ENCODE assay signal across 10 cellular contexts in genomic region chr7:10706875-10707493, GRCh38.
DNase-seq lines count a peak whose midpoint lies in the region; ATAC-seq and TF ChIP-seq lines count a peak whose summit lies in the region.
"Had no signal": no experiment of that assay in that cellular context is flagged by ENCODE, and none has a peak within 500 bp of the region (broad histone marks: within the 10 kb centered on the region; RNA-seq: fewer than 3 reads in every experiment).

No MANE protein-coding gene starts in this region.

- no peak overlapping the region for H3K4me3 ChIP-seq in osteoblast (ENCODE audit: insufficient read depth, low read length)

- POLR2A ChIA-PET in activated B cell treated with CpG ODN at 0.5 μM for 24 hours (lab: Charles Lee): no interaction called here

- H3K27ac ChIP-seq in osteoblast (ENCODE audit: low read depth, low read length): no peak overlapping the region

- DNase-seq in activated B cell treated with CpG ODN at 0.5 μM for 24 hours (peak; percentile 17), natural killer cell (no peak), osteoblast (ENCODE audit: insufficient read length, low spot score, missing footprints) (no peak), cortex of kidney (lab: John Stamatoyannopoulos, UW) (no peak)
- no peak for DNase-seq in activated T-cell treated with anti-CD3 and anti-CD28 coated beads, Interleukin-2, amount 50 U/mL, for 4 hours
- DNase-seq: GOT3, T-helper 17 cell had no signal

- no peak overlapping the region for H3K4me3 Mint-ChIP-seq in activated B cell treated with CpG ODN at 0.5 μM for 24 hours
- H3K4me3 Mint-ChIP-seq in natural killer cell: no peak overlapping the region
- no peak overlapping the region for H3K4me3 Mint-ChIP-seq in activated T-cell treated with anti-CD3 and anti-CD28 coated beads, Interleukin-2, amount 50 U/mL, for 4 hours
- H3K4me3 Mint-ChIP-seq: T-helper 17 cell had no signal

- no peaks in the 10 kb centered on the region for H3K27me3 Mint-ChIP-seq in activated B cell treated with CpG ODN at 0.5 μM for 24 hours
- no peaks in the 10 kb centered on the region for H3K27me3 Mint-ChIP-seq in natural killer cell (ENCODE audit: low read depth in 2 of 2)
- H3K27me3 Mint-ChIP-seq in activated T-cell treated with anti-CD3 and anti-CD28 coated beads, Interleukin-2, amount 50 U/mL, for 4 hours (ENCODE audit: low read depth): no peaks in the 10 kb centered on the region
- H3K27me3 Mint-ChIP-seq: T-helper 17 cell had no signal

- CTCF ChIA-PET in activated B cell treated with CpG ODN at 0.5 μM for 24 hours (lab: Charles Lee): no interaction called here

- H3K36me3 ChIP-seq in osteoblast (ENCODE audit: insufficient read depth, low read length): no peaks in the 10 kb centered on the region

- H3K36me3 Mint-ChIP-seq in activated B cell treated with CpG ODN at 0.5 μM for 24 hours (ENCODE audit: low read depth): no peaks in the 10 kb centered on the region
- no peaks in the 10 kb centered on the region for H3K36me3 Mint-ChIP-seq in natural killer cell
- H3K36me3 Mint-ChIP-seq in activated T-cell treated with anti-CD3 and anti-CD28 coated beads, Interleukin-2, amount 50 U/mL, for 4 hours (ENCODE audit: insufficient read depth): no peaks in the 10 kb centered on the region

- no peaks in the 10 kb centered on the region for H3K27me3 ChIP-seq in osteoblast (ENCODE audit: insufficient read depth, low read length)

- ATAC-seq in GM18858 (IDR thresholded peaks at IDR 0.05; ENCODE audit: unreplicated experiment) (peak; percentile 99), GM21515 (IDR thresholded peaks at IDR 0.05; ENCODE audit: unreplicated experiment) (peak; percentile 99), HG03064 (IDR thresholded peaks at IDR 0.05; ENCODE audit: low read depth, unreplicated experiment) (peak; percentile 100), activated B cell treated with CpG ODN at 0.5 μM for 24 hours (ENCODE audit: low read depth) (peak; percentile 93), natural killer cell (no peak)
- no peak for ATAC-seq in activated T-cell treated with anti-CD3 and anti-CD28 coated beads, Interleukin-2, amount 50 U/mL, for 4 hours
- ATAC-seq: T-helper 17 cell had no signal

- H3K4me1 Mint-ChIP-seq in activated B cell treated with CpG ODN at 0.5 μM for 24 hours: peaks cover 8% of the 10 kb centered on the region
- H3K4me1 Mint-ChIP-seq in natural killer cell: no peaks in the 10 kb centered on the region
- no peaks in the 10 kb centered on the region for H3K4me1 Mint-ChIP-seq in activated T-cell treated with anti-CD3 and anti-CD28 coated beads, Interleukin-2, amount 50 U/mL, for 4 hours (ENCODE audit: low read depth)
- H3K4me1 Mint-ChIP-seq: T-helper 17 cell had no signal

- no peak for TF ChIP-seq CTCF in activated B cell treated with CpG ODN at 0.5 μM for 24 hours (IDR thresholded peaks at IDR 0.05)
- TF ChIP-seq CTCF in natural killer cell (IDR thresholded peaks at IDR 0.05): no peak
- TF ChIP-seq CTCF in osteoblast (IDR thresholded peaks at IDR 0.05; ENCODE audit: extremely low read depth, low read depth, low read length): no peak

- no peaks in the 10 kb centered on the region for H3K9me3 ChIP-seq in osteoblast (ENCODE audit: low read depth, low read length)

- no peak overlapping the region for H3K4me2 ChIP-seq in osteoblast (ENCODE audit: insufficient read depth, low read length)

- H3K27ac Mint-ChIP-seq in activated B cell treated with CpG ODN at 0.5 μM for 24 hours (no peak overlapping the region), natural killer cell (no peak overlapping the region)
- H3K27ac Mint-ChIP-seq: T-helper 17 cell had no signal

- no peaks in the 10 kb centered on the region for H3K79me2 ChIP-seq in osteoblast (ENCODE audit: insufficient read depth, low read length)

- H3K9me3 Mint-ChIP-seq in activated B cell treated with CpG ODN at 0.5 μM for 24 hours (no peaks in the 10 kb centered on the region), natural killer cell (no peaks in the 10 kb centered on the region)
- H3K9me3 Mint-ChIP-seq in activated T-cell treated with anti-CD3 and anti-CD28 coated beads, Interleukin-2, amount 50 U/mL, for 4 hours: no peaks in the 10 kb centered on the region

- no peaks in the 10 kb centered on the region for H3K4me1 ChIP-seq in osteoblast (ENCODE audit: insufficient read depth, low read length)

- H2AFZ ChIP-seq in osteoblast (ENCODE audit: low read length): no peak overlapping the region

- intact Hi-C loops in activated B cell treated with CpG ODN at 0.5 μM for 24 hours (cut with micrococcal nuclease): loop anchor here (5.0 to 10.0 kb wide), 2 partner anchors 235 to 508 kb away; a partner anchor contains a TSS
- intact Hi-C loops in natural killer cell (cut with micrococcal nuclease): no loop called here

- no peaks in the 10 kb centered on the region for H4K20me1 ChIP-seq in osteoblast (ENCODE audit: insufficient read depth, low read length)

Comparison
In these comparisons a context has a peak if more than half of its experiments do, and no peak if none do; other contexts are left out.
1. ATAC-seq: peak in GM18858 (single experiment), GM21515 (single experiment), HG03064 (single experiment) and activated B cell treated with CpG ODN at 0.5 μM for 24 hours (single experiment); none in natural killer cell (0 of 3) and activated T-cell treated with anti-CD3 and anti-CD28 coated beads, Interleukin-2, amount 50 U/mL, for 4 hours (0 of 2).